Comparison of ENCODE assay signal across 8 cellular contexts in the genomic region with DNA sequence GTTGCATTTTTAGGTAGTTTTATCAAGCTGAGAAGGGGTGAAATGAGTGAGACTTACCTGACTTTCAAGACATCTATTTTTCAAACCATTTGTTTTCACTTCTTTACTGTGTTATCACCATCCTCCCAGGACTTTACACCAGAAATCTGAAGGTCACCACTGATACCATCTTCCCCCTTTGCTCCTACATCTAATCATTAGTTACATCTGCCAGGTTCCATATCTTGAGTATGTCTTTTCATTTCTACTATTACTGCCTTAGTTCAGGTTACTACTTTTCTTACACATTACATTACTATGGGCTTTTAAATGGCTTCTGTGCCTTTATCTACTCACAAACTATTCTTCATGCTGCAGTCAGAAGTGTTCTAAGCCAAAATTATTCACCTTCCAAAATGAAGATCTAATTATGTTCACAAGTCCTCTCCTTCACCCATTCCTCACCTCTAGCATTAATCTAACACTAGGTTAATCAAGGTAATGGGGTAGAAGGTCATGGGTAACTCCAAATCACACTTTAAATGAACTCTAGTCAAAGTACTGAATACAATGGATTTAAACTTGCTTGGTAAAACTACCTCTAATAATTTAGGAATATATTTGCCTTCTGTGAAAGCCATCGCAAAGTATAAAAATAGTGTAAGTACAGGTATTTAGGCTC. TPM values are rescaled to one million over a fixed set of nuclear protein-coding genes. Genes with fewer than 3 reads are reported as not detected.
DNase-seq lines count a peak whose midpoint lies in the region; ATAC-seq and TF ChIP-seq lines count a peak whose summit lies in the region.
"Had no signal": no experiment of that assay in that cellular context is flagged by ENCODE, and none has a peak within 500 bp of the region (broad histone marks: within the 10 kb centered on the region; RNA-seq: fewer than 3 reads in every experiment).

No MANE protein-coding gene starts in this region.

- no peaks in the 10 kb centered on the region for H4K20me1 ChIP-seq in GM23338 (replicated peaks; ENCODE audit: insufficient read depth)
- no peaks in the 10 kb centered on the region for H4K20me1 ChIP-seq in PC-9 (ENCODE audit: insufficient read depth)

- H3K4me2 ChIP-seq in GM23338: peak overlapping the region; percentile 83
- peak overlapping the region; percentile 75 for H3K4me2 ChIP-seq in PC-9

- peaks cover 10% of the 10 kb centered on the region for H3K27me3 Mint-ChIP-seq in GM23338 (ENCODE audit: insufficient read depth, low read depth, poor library complexity)
- H3K27me3 Mint-ChIP-seq in stimulated activated naive B cell treated with anti-CD40 and anti-IgM and Interleukin-4, amounts not matched to agents 10 μg/mL and 1 μg/mL and 100 μg/mL, for 72 hours: no peaks in the 10 kb centered on the region

- H3K9ac ChIP-seq in rectal smooth muscle tissue (ENCODE audit: low read length): no peak overlapping the region

- ATAC-seq in GM23338 (no peak), GM18873 (IDR thresholded peaks at IDR 0.05; ENCODE audit: low FRiP score, unreplicated experiment) (no peak)
- ATAC-seq in stimulated activated naive B cell treated with anti-CD40 and anti-IgM and Interleukin-4, amounts not matched to agents 10 μg/mL and 1 μg/mL and 100 μg/mL, for 72 hours (replicated peaks): no peak

- H3K27me3 ChIP-seq in GM23338 (ENCODE audit: insufficient read depth) (no peaks in the 10 kb centered on the region), PC-9 (ENCODE audit: insufficient read depth, low read depth) (no peaks in the 10 kb centered on the region), esophagus muscularis mucosa (no peaks in the 10 kb centered on the region), rectal smooth muscle tissue (ENCODE audit: control insufficient read depth, insufficient read depth, low read length) (no peaks in the 10 kb centered on the region)

- H2AFZ ChIP-seq in GM23338 (no peak overlapping the region), PC-9 (0 out of 2 replicates have a peak overlapping the region, but pooled peaks have one; percentile 36)

- BruUV-seq in PC-9 (replicated peaks; lab: Mats Ljungman, UMichigan): no TSS peak

- peak overlapping the region; percentile 89 for H3K4me3 ChIP-seq in GM23338
- H3K4me3 ChIP-seq in PC-9: peak overlapping the region; percentile 95
- peak overlapping the region; percentile 65 to 99 (median 84) for H3K4me3 ChIP-seq in esophagus muscularis mucosa
- peak overlapping the region; percentile 96 for H3K4me3 ChIP-seq in rectal smooth muscle tissue (ENCODE audit: low read length)

- H3F3A ChIP-seq in GM23338 (replicated peaks; ENCODE audit: low read depth) (peaks cover 10% of the 10 kb centered on the region), PC-9 (ENCODE audit: insufficient read depth, low read depth) (peaks cover 13% of the 10 kb centered on the region)

- H3K9me3 ChIP-seq in PC-9 (ENCODE audit: insufficient read depth, low read depth) (no peaks in the 10 kb centered on the region), esophagus muscularis mucosa (no peaks in the 10 kb centered on the region)

- H3K27ac Mint-ChIP-seq in GM23338: no peak overlapping the region
- no peak overlapping the region for H3K27ac Mint-ChIP-seq in stimulated activated naive B cell treated with anti-CD40 and anti-IgM and Interleukin-4, amounts not matched to agents 10 μg/mL and 1 μg/mL and 100 μg/mL, for 72 hours

- H3K9me2 ChIP-seq in GM23338 (ENCODE audit: insufficient read depth) (no peaks in the 10 kb centered on the region), PC-9 (ENCODE audit: insufficient read depth) (no peaks in the 10 kb centered on the region)

- H3K4me3 Mint-ChIP-seq in GM23338: peak overlapping the region; percentile 93
- H3K4me3 Mint-ChIP-seq in stimulated activated naive B cell treated with anti-CD40 and anti-IgM and Interleukin-4, amounts not matched to agents 10 μg/mL and 1 μg/mL and 100 μg/mL, for 72 hours: peak overlapping the region in 1 of 2 donors; percentile 10

- no peak for TF ChIP-seq EP300 in esophagus muscularis mucosa (IDR thresholded peaks at IDR 0.05)

- TF ChIP-seq CTCF in GM23338 (conservative IDR thresholded peaks at IDR 0.05; ENCODE audit: low read depth in 2 of 2): no peak
- no peak for TF ChIP-seq CTCF in PC-9 (conservative IDR thresholded peaks at IDR 0.05)
- no peak for TF ChIP-seq CTCF in esophagus muscularis mucosa (IDR thresholded peaks at IDR 0.05)

- H3K4me1 ChIP-seq in GM23338 (ENCODE audit: insufficient read depth): peaks cover 10% of the 10 kb centered on the region
- H3K4me1 ChIP-seq in PC-9 (replicated peaks; ENCODE audit: insufficient read depth): peaks cover 28% of the 10 kb centered on the region
- peaks cover 30 to 48% (median 43%) of the 10 kb centered on the region in 4 donors for H3K4me1 ChIP-seq in esophagus muscularis mucosa
- peaks cover 11% of the 10 kb centered on the region for H3K4me1 ChIP-seq in rectal smooth muscle tissue (ENCODE audit: control insufficient read depth, insufficient read depth, low read length)

- CTCF ChIA-PET in PC-9 (lab: Charles Lee): interaction anchor here (0.7 kb wide), 1 partner anchor 58 kb away, joined by 3 read pairs; no protein-coding TSS in a partner anchor

- intact Hi-C loops in PC-9 (cut with micrococcal nuclease; ENCODE audit: unreplicated experiment) (loop anchor here (5.0 to 10.0 kb wide), 5 partner anchors 46 to 517 kb away; partner anchors contain the start of genes INIP, PTBP3, SLC46A2 and UGCG), esophagus muscularis mucosa (cut with DNase I) (loop anchor here (5.0 kb wide), 3 partner anchors 46 to 339 kb away; partner anchors contain the start of genes INIP, KIAA1958 and PTBP3)

- H3K36me3 ChIP-seq in GM23338 (ENCODE audit: insufficient read depth) (no peaks in the 10 kb centered on the region), PC-9 (ENCODE audit: low read depth) (0 out of 2 replicates have a peak, but pooled peaks cover 2% of the 10 kb centered on the region), esophagus muscularis mucosa (no peaks in the 10 kb centered on the region), rectal smooth muscle tissue (ENCODE audit: control insufficient read depth, insufficient read depth, low read length) (no peaks in the 10 kb centered on the region)

- H3K79me2 ChIP-seq in GM23338 (replicated peaks; ENCODE audit: insufficient read depth) (peaks cover 20% of the 10 kb centered on the region), PC-9 (ENCODE audit: low read depth) (peaks cover 37% of the 10 kb centered on the region)

- POLR2A ChIA-PET in PC-9 (lab: Charles Lee; ENCODE audit: unreplicated experiment): interaction anchor here (0.7 kb wide), 1 partner anchor 10 kb away, joined by 4 read pairs; no protein-coding TSS in a partner anchor

- no peak for TF ChIP-seq POLR2A in esophagus muscularis mucosa (IDR thresholded peaks at IDR 0.05; ENCODE audit: low read depth)

- DNase-seq in GM23338 (ENCODE audit: low spot score) (no peak), PC-9 (no peak), esophagus muscularis mucosa (ENCODE audit: extremely low spot score) (no peak), NCI-H2171 (lab: John Stamatoyannopoulos, UW) (no peak)
- no peak for DNase-seq in stimulated activated naive B cell treated with anti-CD40 and anti-IgM and Interleukin-4, amounts not matched to agents 10 μg/mL and 1 μg/mL and 100 μg/mL, for 72 hours
- DNase-seq: activated effector memory CD4-positive, alpha-beta T cell treated with anti-CD3 and anti-CD28 coated beads, Interleukin-2, amount 50 U/mL, for 16 hours had no signal

- no peaks in the 10 kb centered on the region for H3K36me3 Mint-ChIP-seq in GM23338 (ENCODE audit: low read depth)
- H3K36me3 Mint-ChIP-seq in stimulated activated naive B cell treated with anti-CD40 and anti-IgM and Interleukin-4, amounts not matched to agents 10 μg/mL and 1 μg/mL and 100 μg/mL, for 72 hours: no peaks in the 10 kb centered on the region

- H3K9me3 Mint-ChIP-seq in GM23338: no peaks in the 10 kb centered on the region
- H3K9me3 Mint-ChIP-seq in stimulated activated naive B cell treated with anti-CD40 and anti-IgM and Interleukin-4, amounts not matched to agents 10 μg/mL and 1 μg/mL and 100 μg/mL, for 72 hours: no peaks in the 10 kb centered on the region

- peaks cover 22% of the 10 kb centered on the region for H3K4me1 Mint-ChIP-seq in GM23338
- peaks cover 26 to 45% of the 10 kb centered on the region in 2 donors for H3K4me1 Mint-ChIP-seq in stimulated activated naive B cell treated with anti-CD40 and anti-IgM and Interleukin-4, amounts not matched to agents 10 μg/mL and 1 μg/mL and 100 μg/mL, for 72 hours

- WGBS in esophagus muscularis mucosa: 62% methylated on average over 1 of the region's 1 CpG

- no peak overlapping the region for H3K27ac ChIP-seq in GM23338 (ENCODE audit: low read depth)
- no peak overlapping the region for H3K27ac ChIP-seq in PC-9
- peak overlapping the region; percentile 95 to 99 (median 98) for H3K27ac ChIP-seq in esophagus muscularis mucosa (replicated peaks in 1 of 4)
- H3K27ac ChIP-seq in rectal smooth muscle tissue (ENCODE audit: low read depth, low read length): no peak overlapping the region

TF ChIP-seq in GM23338, 12 proteins besides CTCF, POLR2A, EP300 and RAD21 (continues in another document):
- no peak for TF ChIP-seq EZH2 (IDR thresholded peaks at IDR 0.05; ENCODE audit: low read depth, unreplicated experiment)

RNA-seq across cellular contexts. Expression of gene HSDL2, which starts 2.1 kb away (rescaled TPM):
- 13.9 and 15.3 TPM in 2 replicates for total RNA-seq in GM23338 (2014; rRNA removed; shearing (Covaris generic))
- polyA plus RNA-seq in GM23338 (2016; fragmentation: Nextera tagmentation; extraction: Ambion mirVana): 10.2 and 11.4 TPM in 2 replicates
- total RNA-seq in PC-9 (2021): 51.9 and 60.6 TPM in 2 replicates
- 10 to 100 TPM; 34.3 to 73.1 (median 50.0) TPM for total RNA-seq in esophagus muscularis mucosa

RNA-seq across cellular contexts. Expression of gene PTBP3, which starts 44.4 kb away (rescaled TPM):
- 91.5 and 92.9 TPM in 2 replicates for total RNA-seq in GM23338 (2014; rRNA removed; shearing (Covaris generic))
- polyA plus RNA-seq in GM23338 (2016; fragmentation: Nextera tagmentation; extraction: Ambion mirVana): 17.4 and 20.0 TPM in 2 replicates
- total RNA-seq in PC-9 (2021): 75.9 and 141 TPM in 2 replicates
- 10 to 100 TPM; 19.9 to 31.1 (median 25.5) TPM for total RNA-seq in esophagus muscularis mucosa

Comparison
In these comparisons a context has a peak if more than half of its experiments do, and no peak if none do; other contexts are left out.
1. H3K27ac ChIP-seq: peak in esophagus muscularis mucosa (4 of 4); none in GM23338 (single experiment), PC-9 (single experiment) and rectal smooth muscle tissue (single experiment).
2. Peak in every context shown above with its lines, with median percentiles within 50 percentile points of each other: H3K4me3 ChIP-seq.